ENCODE assay signal across 13 cellular contexts in genomic region chr12:92989715-92990484, GRCh38.
DNase-seq lines count a peak whose midpoint lies in the region; ATAC-seq, FAIRE-seq and TF ChIP-seq lines count a peak whose summit lies in the region.
"Had no signal": no experiment of that assay in that cellular context is flagged by ENCODE, and none has a peak within 500 bp of the region (broad histone marks: within the 10 kb centered on the region; RNA-seq: fewer than 3 reads in every experiment).

No MANE protein-coding gene starts in this region.

- H3K27me3 Mint-ChIP-seq in activated naive CD8-positive, alpha-beta T cell treated with anti-CD3 and anti-CD28 coated beads for 36 hours, result peaks cover 7% of the 10 kb centered on the region
- H3K27me3 Mint-ChIP-seq in CD14-positive monocyte (ENCODE audit: low read depth in 3 of 3), result peaks cover 1 to 4% (median 2%) of the 10 kb centered on the region in 3 donors

- peak overlapping the region; percentile 95 for H3K27ac Mint-ChIP-seq in activated naive CD8-positive, alpha-beta T cell treated with anti-CD3 and anti-CD28 coated beads for 36 hours
- H3K27ac Mint-ChIP-seq in CD14-positive monocyte, result no peak overlapping the region
- H3K27ac Mint-ChIP-seq: activated naive CD8-positive, alpha-beta T cell treated with anti-CD3 and anti-CD28 coated beads, Interleukin-2, amount 10 ng/mL, durations not matched to agents 7 days and 5 days had no signal

- no peak for TF ChIP-seq CTCF in C4-2B (conservative IDR thresholded peaks at IDR 0.05)
- TF ChIP-seq CTCF in CD14-positive monocyte (IDR thresholded peaks at IDR 0.05), result no peak

- intact Hi-C loops in CD14-positive monocyte (cut with micrococcal nuclease), result loop anchor here (5.0 kb wide), 2 partner anchors 387 to 407 kb away; partner anchors contain the start of gene NUDT4 (in 1 of the 2)

- H3K4me1 Mint-ChIP-seq in activated naive CD8-positive, alpha-beta T cell treated with anti-CD3 and anti-CD28 coated beads for 36 hours, result peaks cover 41% of the 10 kb centered on the region
- H3K4me1 Mint-ChIP-seq in CD14-positive monocyte, result peaks cover 23% of the 10 kb centered on the region

- H3K4me3 Mint-ChIP-seq in activated naive CD8-positive, alpha-beta T cell treated with anti-CD3 and anti-CD28 coated beads for 36 hours, result no peak overlapping the region
- no peak overlapping the region for H3K4me3 Mint-ChIP-seq in CD14-positive monocyte
- H3K4me3 Mint-ChIP-seq: activated naive CD8-positive, alpha-beta T cell treated with anti-CD3 and anti-CD28 coated beads, Interleukin-2, amount 10 ng/mL, durations not matched to agents 7 days and 5 days had no signal

- peak; percentile 86 for FAIRE-seq in GM12891 (lab: Jason Lieb, UNC)
- no peak for FAIRE-seq in HTR-8/SVneo (lab: Jason Lieb, UNC)

- no peaks in the 10 kb centered on the region for H3K9me3 Mint-ChIP-seq in activated naive CD8-positive, alpha-beta T cell treated with anti-CD3 and anti-CD28 coated beads for 36 hours
- peaks cover 0 to 6% (median 2%) of the 10 kb centered on the region in 7 donors for H3K9me3 Mint-ChIP-seq in CD14-positive monocyte

- ATAC-seq in HG02642 (IDR thresholded peaks at IDR 0.05; ENCODE audit: poor library complexity, unreplicated experiment) (peak; percentile 35), GM18861 (IDR thresholded peaks at IDR 0.05; ENCODE audit: unreplicated experiment) (no peak)

- peak overlapping the region; percentile 57 for H3K27ac ChIP-seq in C4-2B
- H3K27ac ChIP-seq: colonic mucosa, suprapubic skin had no signal

- no peaks in the 10 kb centered on the region for H3K36me3 Mint-ChIP-seq in activated naive CD8-positive, alpha-beta T cell treated with anti-CD3 and anti-CD28 coated beads for 36 hours
- H3K36me3 Mint-ChIP-seq in CD14-positive monocyte, result no peaks in the 10 kb centered on the region
- H3K36me3 Mint-ChIP-seq: activated naive CD8-positive, alpha-beta T cell treated with anti-CD3 and anti-CD28 coated beads, Interleukin-2, amount 10 ng/mL, durations not matched to agents 7 days and 5 days had no signal

- no peak for DNase-seq in GM12891 (ENCODE audit: insufficient read length, low spot score)
- peak; percentile 19 for DNase-seq in activated naive CD8-positive, alpha-beta T cell treated with anti-CD3 and anti-CD28 coated beads for 36 hours
- no peak for DNase-seq in T1000 (lab: John Stamatoyannopoulos, UW)
- DNase-seq in HTR-8/SVneo (ENCODE audit: insufficient read length, low spot score), result no peak
- no peak for DNase-seq in CD14-positive monocyte (ENCODE audit: low spot score)
- DNase-seq: activated naive CD8-positive, alpha-beta T cell treated with anti-CD3 and anti-CD28 coated beads, Interleukin-2, amount 10 ng/mL, durations not matched to agents 7 days and 5 days; colonic mucosa; midbrain; NCI-H345 had no signal

- no peak for TF ChIP-seq POLR2A in GM12891 (IDR thresholded peaks at IDR 0.05; ENCODE audit: low read depth, low read length)

TF ChIP-seq in GM12891, 5 proteins besides CTCF, POLR2A, EP300 and RAD21:
- TF ChIP-seq TAF1 (IDR thresholded peaks at IDR 0.05; ENCODE audit: low read depth, low read length) (no peak), POU2F2 (IDR thresholded peaks at IDR 0.05; ENCODE audit: low read depth, low read length) (peak; percentile 32), SPI1 (IDR thresholded peaks at IDR 0.05; ENCODE audit: low read depth, low read length) (peak; percentile 12; the same call in 1 of the 2 replicates)
